In genomic region chr2:74252862-74253261, GRCh38 we compare ENCODE assay signal across 8 cellular contexts.
"Had no signal": no experiment of that assay in that cellular context is flagged by ENCODE, and none has a peak within 500 bp of the region (broad histone marks: within the 10 kb centered on the region; RNA-seq: fewer than 3 reads in every experiment).

No MANE protein-coding gene starts in this region.

- ATAC-seq: GM23338 had no signal

- FAIRE-seq: H1, H54, HTR-8/SVneo had no signal

- H3K27ac Mint-ChIP-seq: GM23338, H9 had no signal

- DNase-seq: H9, HCEC 1CT, KG1 had no signal

- H3K4me2 ChIP-seq: GM23338 had no signal

- H3K4me1 Mint-ChIP-seq: H9 had no signal

- H3K9me3 Mint-ChIP-seq: GM23338, H9, IgD-negative memory B cell had no signal

- H3K4me3 ChIP-seq: GM23338 had no signal

- H3K4me3 Mint-ChIP-seq: GM23338, H9, IgD-negative memory B cell had no signal

- H3K27me3 Mint-ChIP-seq: IgD-negative memory B cell had no signal

- H2AFZ ChIP-seq: GM23338 had no signal
